In genomic region chr5:90142531-90142930, GRCh38 we compare ENCODE assay signal across 28 cellular contexts.
"Had no signal": no experiment of that assay in that cellular context is flagged by ENCODE, and none has a peak within 500 bp of the region (broad histone marks: within the 10 kb centered on the region; RNA-seq: fewer than 3 reads in every experiment).

No MANE protein-coding gene starts in this region.

- H3K9me3 ChIP-seq: ovary, right lobe of liver, suprapubic skin, tibial artery, upper lobe of right lung had no signal

- DNase-seq: activated CD4-positive, alpha-beta memory T cell treated with anti-CD3 and anti-CD28 coated beads for 36 hours; activated CD4-positive, alpha-beta T cell treated with anti-CD3 and anti-CD28 coated beads, Interleukin-2, amount 10 ng/mL, durations not matched to agents 24 days and 14 days; activated CD8-positive, alpha-beta memory T cell treated with anti-CD3 and anti-CD28 coated beads, Interleukin-2, amount 50 U/mL, for 48 hours; activated naive CD8-positive, alpha-beta T cell treated with anti-CD3 and anti-CD28 coated beads, Interleukin-2, amount 50 U/mL, for 24 hours; activated T-cell treated with anti-CD3 and anti-CD28 coated beads, Interleukin-2, amount 50 U/mL, for 24 hours; amygdala; central memory CD4-positive, alpha-beta T cell; head of caudate nucleus; hippocampal formation; immature natural killer cell; kidney; left colon; mammary epithelial cell; naive thymus-derived CD4-positive, alpha-beta T cell; ovary; right lobe of liver; stimulated activated CD4-positive, alpha-beta T cell treated with anti-CD3 and anti-CD28 coated beads, Interleukin-12 subunit alpha, Interleukin-12 subunit beta, amount 100 ng/mL, for 4 hours; stimulated activated CD4-positive, alpha-beta T cell treated with anti-CD3 and anti-CD28 coated beads, Interleukin-4, amount 100 ng/mL, for 1 hour; tibial artery; upper lobe of right lung had no signal

- FAIRE-seq: endothelial cell of umbilical vein, kidney had no signal

- H3K4me1 ChIP-seq: right lobe of liver, suprapubic skin, upper lobe of right lung had no signal

- H3K36me3 Mint-ChIP-seq: activated CD4-positive, alpha-beta memory T cell treated with anti-CD3 and anti-CD28 coated beads for 36 hours; activated naive CD4-positive, alpha-beta T cell treated with anti-CD3 and anti-CD28 coated beads, Interleukin-2, amount 50 U/mL, for 24 hours; immature natural killer cell; naive thymus-derived CD4-positive, alpha-beta T cell; stimulated activated effector memory CD8-positive, alpha-beta T cell treated with anti-CD3 and anti-CD28 coated beads, Interleukin-12 subunit alpha, Interleukin-12 subunit beta, amount 100 ng/mL, for 72 hours had no signal

- H3K9me3 Mint-ChIP-seq: activated CD4-positive, alpha-beta memory T cell treated with anti-CD3 and anti-CD28 coated beads for 36 hours; activated naive CD4-positive, alpha-beta T cell treated with anti-CD3 and anti-CD28 coated beads, Interleukin-2, amount 50 U/mL, for 24 hours; activated naive CD8-positive, alpha-beta T cell treated with anti-CD3 and anti-CD28 coated beads, Interleukin-2, amount 50 U/mL, for 24 hours; T-helper 2 cell treated with Interferon-gamma antibody and Interleukin-4, amounts not matched to agents 5 μg/mL and 100 μg/mL, for 36 hours had no signal

- H3K36me3 ChIP-seq: ovary, right lobe of liver, suprapubic skin, tibial artery, upper lobe of right lung had no signal

- H3K4me3 ChIP-seq: ovary, right lobe of liver, suprapubic skin, tibial artery, upper lobe of right lung had no signal

- H3K27ac Mint-ChIP-seq: activated CD4-positive, alpha-beta memory T cell treated with anti-CD3 and anti-CD28 coated beads for 36 hours; activated CD4-positive, alpha-beta T cell treated with anti-CD3 and anti-CD28 coated beads, Interleukin-2, amount 10 ng/mL, durations not matched to agents 24 days and 14 days; activated naive CD4-positive, alpha-beta T cell treated with anti-CD3 and anti-CD28 coated beads, Interleukin-2, amount 50 U/mL, for 24 hours; activated naive CD8-positive, alpha-beta T cell treated with anti-CD3 and anti-CD28 coated beads, Interleukin-2, amount 50 U/mL, for 24 hours; activated T-cell treated with anti-CD3 and anti-CD28 coated beads, Interleukin-2, amount 50 U/mL, for 24 hours; activated T-helper 17 cell treated with anti-CD3 and anti-CD28 coated beads, Interleukin-2, amount 50 U/mL, for 72 hours; immature natural killer cell; mesothelial cell of epicardium; naive thymus-derived CD4-positive, alpha-beta T cell; progenitor cell of endocrine pancreas; stimulated activated effector memory CD8-positive, alpha-beta T cell treated with anti-CD3 and anti-CD28 coated beads, Interleukin-12 subunit alpha, Interleukin-12 subunit beta, amount 100 ng/mL, for 72 hours; T-helper 2 cell treated with Interferon-gamma antibody and Interleukin-4, amounts not matched to agents 5 μg/mL and 100 μg/mL, for 36 hours had no signal

- H3K4me1 Mint-ChIP-seq: activated CD4-positive, alpha-beta T cell treated with anti-CD3 and anti-CD28 coated beads, Interleukin-2, amount 10 ng/mL, durations not matched to agents 24 days and 14 days; activated naive CD4-positive, alpha-beta T cell treated with anti-CD3 and anti-CD28 coated beads, Interleukin-2, amount 50 U/mL, for 24 hours; activated naive CD8-positive, alpha-beta T cell treated with anti-CD3 and anti-CD28 coated beads, Interleukin-2, amount 50 U/mL, for 24 hours; activated T-helper 17 cell treated with anti-CD3 and anti-CD28 coated beads, Interleukin-2, amount 50 U/mL, for 72 hours; immature natural killer cell; naive thymus-derived CD4-positive, alpha-beta T cell; stimulated activated effector memory CD8-positive, alpha-beta T cell treated with anti-CD3 and anti-CD28 coated beads, Interleukin-12 subunit alpha, Interleukin-12 subunit beta, amount 100 ng/mL, for 72 hours had no signal

- H3K4me3 Mint-ChIP-seq: activated CD4-positive, alpha-beta memory T cell treated with anti-CD3 and anti-CD28 coated beads for 36 hours; activated CD4-positive, alpha-beta T cell treated with anti-CD3 and anti-CD28 coated beads, Interleukin-2, amount 10 ng/mL, durations not matched to agents 24 days and 14 days; activated naive CD4-positive, alpha-beta T cell treated with anti-CD3 and anti-CD28 coated beads, Interleukin-2, amount 50 U/mL, for 24 hours; activated naive CD8-positive, alpha-beta T cell treated with anti-CD3 and anti-CD28 coated beads, Interleukin-2, amount 50 U/mL, for 24 hours; activated T-cell treated with anti-CD3 and anti-CD28 coated beads, Interleukin-2, amount 50 U/mL, for 24 hours; activated T-helper 17 cell treated with anti-CD3 and anti-CD28 coated beads, Interleukin-2, amount 50 U/mL, for 72 hours; immature natural killer cell; mesothelial cell of epicardium; naive thymus-derived CD4-positive, alpha-beta T cell; stimulated activated effector memory CD8-positive, alpha-beta T cell treated with anti-CD3 and anti-CD28 coated beads, Interleukin-12 subunit alpha, Interleukin-12 subunit beta, amount 100 ng/mL, for 72 hours; T-helper 2 cell treated with Interferon-gamma antibody and Interleukin-4, amounts not matched to agents 5 μg/mL and 100 μg/mL, for 36 hours had no signal

- H3K27me3 ChIP-seq: ovary, right lobe of liver, suprapubic skin, tibial artery, upper lobe of right lung had no signal

- H3K27me3 Mint-ChIP-seq: activated CD4-positive, alpha-beta memory T cell treated with anti-CD3 and anti-CD28 coated beads for 36 hours; activated CD4-positive, alpha-beta T cell treated with anti-CD3 and anti-CD28 coated beads, Interleukin-2, amount 10 ng/mL, durations not matched to agents 24 days and 14 days; activated naive CD4-positive, alpha-beta T cell treated with anti-CD3 and anti-CD28 coated beads, Interleukin-2, amount 50 U/mL, for 24 hours; activated naive CD8-positive, alpha-beta T cell treated with anti-CD3 and anti-CD28 coated beads, Interleukin-2, amount 50 U/mL, for 24 hours; activated T-cell treated with anti-CD3 and anti-CD28 coated beads, Interleukin-2, amount 50 U/mL, for 24 hours; activated T-helper 17 cell treated with anti-CD3 and anti-CD28 coated beads, Interleukin-2, amount 50 U/mL, for 72 hours; progenitor cell of endocrine pancreas had no signal

- ATAC-seq: activated naive CD8-positive, alpha-beta T cell treated with anti-CD3 and anti-CD28 coated beads, Interleukin-2, amount 50 U/mL, for 24 hours; activated T-helper 17 cell treated with anti-CD3 and anti-CD28 coated beads, Interleukin-2, amount 50 U/mL, for 72 hours; left colon; naive thymus-derived CD4-positive, alpha-beta T cell; right lobe of liver; stimulated activated effector memory CD8-positive, alpha-beta T cell treated with anti-CD3 and anti-CD28 coated beads, Interleukin-12 subunit alpha, Interleukin-12 subunit beta, amount 100 ng/mL, for 72 hours; upper lobe of right lung had no signal
